Comparison of ENCODE assay signal across 1 cellular context in the genomic region with DNA sequence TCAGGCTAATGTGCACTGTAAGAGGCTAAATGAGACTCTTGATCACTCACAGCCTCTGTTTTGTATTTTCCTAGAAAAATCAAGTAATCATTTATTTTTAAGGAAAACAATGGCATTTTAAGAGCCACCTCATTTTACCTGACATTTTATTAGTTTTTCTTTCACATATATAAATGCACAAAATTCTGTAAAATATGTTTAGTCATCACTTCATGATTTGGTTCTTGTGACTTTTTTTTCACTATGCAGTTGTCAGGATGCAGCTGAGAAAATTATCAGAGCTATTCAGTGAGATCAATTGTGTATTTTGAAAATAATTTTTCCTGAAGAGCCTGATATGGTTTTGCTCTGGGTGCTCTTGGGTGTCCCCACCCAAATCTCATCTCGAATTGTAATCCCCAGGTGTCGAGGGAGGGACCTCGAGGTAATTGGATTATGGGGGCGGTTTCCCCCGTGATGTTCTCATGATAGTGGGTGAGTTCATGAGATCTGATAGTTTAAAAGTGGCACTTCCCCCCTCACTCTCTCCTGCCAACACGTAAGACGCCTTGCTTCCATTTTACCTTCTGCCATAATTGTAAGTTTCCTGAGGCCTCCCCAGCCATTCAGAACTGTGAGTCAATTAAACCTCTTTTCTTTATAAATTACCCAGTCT.
TF ChIP-seq lines count a peak whose summit lies in the region.

No MANE protein-coding gene starts in this region.

TF ChIP-seq in HepG2, 621 proteins besides CTCF, POLR2A, EP300 and RAD21:
- TF ChIP-seq MLXIP (CRISPR knock-in tag; IDR thresholded peaks at IDR 0.05; ENCODE audit: borderline replicate concordance) (no peak), GABPA (IDR thresholded peaks at IDR 0.05; ENCODE audit: low read depth, low read length) (no peak), GABPA (CRISPR knock-in tag; IDR thresholded peaks at IDR 0.05; ENCODE audit: low read depth) (no peak), MAFK (conservative IDR thresholded peaks at IDR 0.05 in 1 of 2, IDR thresholded peaks at IDR 0.05 in 1 of 2; ENCODE audit: low read length in 2 of 2) (peak; percentile 89 to 90), MAFF (IDR thresholded peaks at IDR 0.05; ENCODE audit: low read depth, low read length) (peak; percentile 80), RBM22 (optimal IDR thresholded peaks at IDR 0.05; ENCODE audit: low read length) (no peak), DMAP1 (CRISPR knock-in tag; IDR thresholded peaks at IDR 0.05) (no peak)
